Comparison of ENCODE assay signal across 8 cellular contexts in the genomic region with DNA sequence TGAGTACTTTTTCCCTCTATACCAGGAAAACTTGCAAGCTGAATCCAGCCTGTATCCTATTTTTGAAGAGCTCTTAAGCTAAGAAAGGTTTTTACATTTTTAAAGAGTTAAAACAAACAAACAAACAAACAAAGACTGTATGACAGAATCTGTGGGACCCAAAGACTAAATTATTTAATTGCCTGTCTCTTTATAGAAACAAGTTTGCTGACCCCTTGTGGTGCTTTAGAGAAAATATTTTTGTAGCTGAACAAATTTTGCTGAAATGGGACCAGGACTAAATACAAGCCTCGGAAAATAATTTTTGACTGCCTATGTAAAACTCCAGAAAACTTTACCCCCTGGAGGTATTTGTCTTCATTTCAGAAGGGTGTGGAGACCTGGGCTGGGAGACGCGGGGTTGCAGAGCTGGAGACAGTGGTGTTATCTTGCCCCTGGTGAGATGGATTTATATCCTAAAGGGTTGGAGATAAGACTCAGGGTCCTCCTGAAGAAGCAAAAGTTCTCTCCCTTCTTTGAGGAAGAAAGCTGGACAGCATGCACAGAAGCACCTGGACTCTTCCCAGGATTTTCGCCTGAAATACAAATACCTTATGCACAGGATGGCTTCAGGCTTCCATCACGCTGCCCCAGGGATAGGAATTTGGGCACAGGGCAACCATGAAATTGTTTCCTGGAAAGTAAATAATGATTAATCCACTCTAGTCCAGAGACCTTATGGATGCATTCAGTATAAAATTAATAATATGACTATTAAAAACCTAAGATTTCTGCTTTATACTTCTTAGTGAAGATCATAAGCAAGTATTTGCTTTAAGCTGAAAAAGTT. TPM values are rescaled to one million over a fixed set of nuclear protein-coding genes. Genes with fewer than 3 reads are reported as not detected.
A peak's percentile ranks its signal among the peaks of the same experiment; 100 is the strongest.
DNase-seq lines count a peak whose midpoint lies in the region; ATAC-seq, FAIRE-seq and TF ChIP-seq lines count a peak whose summit lies in the region.

No MANE protein-coding gene starts in this region.

- H3K27ac ChIP-seq in heart right ventricle, result no peak overlapping the region
- H3K27ac ChIP-seq in astrocyte (ENCODE audit: low read depth, low read length), result no peak overlapping the region
- H3K27ac ChIP-seq in kidney (ENCODE audit: low read depth in 2 of 2, low read length in 2 of 2), result no peak overlapping the region

- no peak overlapping the region for H3K4me3 Mint-ChIP-seq in astrocyte (ENCODE audit: unreplicated experiment)

- no peak for FAIRE-seq in astrocyte (lab: Jason Lieb, UNC)
- FAIRE-seq in kidney (lab: Jason Lieb, UNC), result peak; percentile 6

- no peaks in the 10 kb centered on the region for H3K36me3 Mint-ChIP-seq in astrocyte (ENCODE audit: low read depth, unreplicated experiment)

- no peaks in the 10 kb centered on the region for H3K4me1 Mint-ChIP-seq in astrocyte (ENCODE audit: low read depth, unreplicated experiment)

- no peaks in the 10 kb centered on the region for H3K36me3 ChIP-seq in heart right ventricle
- no peaks in the 10 kb centered on the region for H3K36me3 ChIP-seq in astrocyte (ENCODE audit: insufficient read depth, low read length)
- no peaks in the 10 kb centered on the region for H3K36me3 ChIP-seq in kidney (ENCODE audit: control insufficient read depth in 1 of 2, insufficient read depth in 2 of 2, low read length in 2 of 2)

- no peaks in the 10 kb centered on the region for H3K4me1 ChIP-seq in heart right ventricle
- H3K4me1 ChIP-seq in astrocyte (ENCODE audit: insufficient read depth, low read length), result no peaks in the 10 kb centered on the region
- H3K4me1 ChIP-seq in kidney (ENCODE audit: control insufficient read depth in 1 of 2, insufficient read depth in 1 of 2, low read depth in 1 of 2, low read length in 2 of 2), result no peaks in the 10 kb centered on the region

- H3K4me2 ChIP-seq in astrocyte (ENCODE audit: low read length), result no peak overlapping the region

- H4K20me1 ChIP-seq in astrocyte (ENCODE audit: insufficient read depth, low read length), result no peaks in the 10 kb centered on the region

- no peak overlapping the region for H3K9ac ChIP-seq in astrocyte (ENCODE audit: low read length)
- H3K9ac ChIP-seq in kidney (ENCODE audit: low read length in 2 of 2), result no peak overlapping the region

- TF ChIP-seq CTCF in heart right ventricle (IDR thresholded peaks at IDR 0.05) (peak in 8 of 9 donors; percentile 10 to 66 (median 59)), astrocyte (IDR thresholded peaks at IDR 0.05; ENCODE audit: insufficient read depth, low read depth, low read length) (peak; percentile 53), kidney (IDR thresholded peaks at IDR 0.05; ENCODE audit: borderline replicate concordance, extremely low read depth, insufficient read depth) (peak; percentile 38)

- ATAC-seq in heart right ventricle, result no peak
- ATAC-seq in Right ventricle myocardium inferior, result no peak
- no peak for ATAC-seq in GM18873 (IDR thresholded peaks at IDR 0.05; ENCODE audit: low FRiP score, unreplicated experiment)

- peaks cover 4% of the 10 kb centered on the region for H3K27me3 Mint-ChIP-seq in astrocyte (ENCODE audit: low read depth, unreplicated experiment)

- H3K9me3 ChIP-seq in heart right ventricle (no peaks in the 10 kb centered on the region), astrocyte (ENCODE audit: insufficient read depth, low read depth, low read length) (no peaks in the 10 kb centered on the region), kidney (ENCODE audit: control insufficient read depth in 1 of 2, low read length in 2 of 2) (no peaks in the 10 kb centered on the region)

- no peaks in the 10 kb centered on the region for H3K9me3 Mint-ChIP-seq in astrocyte (ENCODE audit: unreplicated experiment)

- intact Hi-C loops in heart right ventricle (cut with DNase I), result loop anchor here in 7 of 10 donors (1.0 to 10.0 kb wide), 5 partner anchors 1146 to 1444 kb away; a partner anchor contains a TSS
- intact Hi-C loops in Right ventricle myocardium inferior (cut with DNase I), result loop anchor here (2.0 kb wide), 2 partner anchors 1144 to 1444 kb away; a partner anchor contains a TSS
- intact Hi-C loops in kidney (cut with DNase I), result loop anchor here (5.0 kb wide), 1 partner anchor 1443 kb away; no protein-coding TSS in a partner anchor

- H2AFZ ChIP-seq in astrocyte (ENCODE audit: low read depth, low read length), result no peak overlapping the region

- H3K27ac Mint-ChIP-seq in astrocyte (ENCODE audit: unreplicated experiment), result no peak overlapping the region

- no peak for DNase-seq in heart right ventricle
- no peak for DNase-seq in Right ventricle myocardium inferior (ENCODE audit: missing footprints)
- DNase-seq in NCI-H2171 (lab: John Stamatoyannopoulos, UW), result peak; percentile 1
- DNase-seq in astrocyte (ENCODE audit: low read depth), result peak; percentile 32
- DNase-seq in kidney, result no peak
- DNase-seq in activated CD4-positive, CD25-positive, alpha-beta regulatory T cell treated with anti-CD3 and anti-CD28 coated beads, Interleukin-2, amount 50 U/mL, for 72 hours, result no peak
- DNase-seq in NCI-H226, result no peak

- WGBS in heart right ventricle, 2 donors, result 37 to 38% methylated on average over 5 of the region's 5 CpGs

- H3K27me3 ChIP-seq in heart right ventricle (no peaks in the 10 kb centered on the region), astrocyte (ENCODE audit: insufficient read depth, low read length) (no peaks in the 10 kb centered on the region)

- H3K4me3 ChIP-seq in heart right ventricle, result no peak overlapping the region
- no peak overlapping the region for H3K4me3 ChIP-seq in astrocyte (ENCODE audit: insufficient read depth, low read depth, low read length)
- H3K4me3 ChIP-seq in kidney (ENCODE audit: low read length in 2 of 2), result no peak overlapping the region

- H3K79me2 ChIP-seq in astrocyte (ENCODE audit: insufficient read depth, low read length), result no peaks in the 10 kb centered on the region

RNA-seq across cellular contexts. Expression of a gene that starts 54.3 kb away (rescaled TPM):
- total RNA-seq in heart right ventricle (10 to 100 TPM; 20.7 to 38.8 (median 30.4) TPM), Right ventricle myocardium inferior (24.7 TPM), astrocyte (64.4 and 64.6 TPM in 2 replicates), kidney (52.7 TPM)
- polyA plus RNA-seq in heart right ventricle (10 to 100 TPM; 13.3 to 21.8 TPM), kidney (ENCODE audit: insufficient read depth, low read depth, low replicate concordance) (14.4 TPM)

Comparison
In these comparisons a context has a peak if more than half of its experiments do, and no peak if none do; other contexts are left out.
1. DNase-seq: peak in NCI-H2171 (single experiment) and astrocyte (single experiment); none in heart right ventricle (0 of 2), Right ventricle myocardium inferior (single experiment), kidney (single experiment), activated CD4-positive, CD25-positive, alpha-beta regulatory T cell treated with anti-CD3 and anti-CD28 coated beads, Interleukin-2, amount 50 U/mL, for 72 hours (single experiment) and NCI-H226 (single experiment).
2. Peak in every context shown above with its lines, with median percentiles within 50 percentile points of each other: CTCF ChIP-seq.